In genomic region chr5:115419794-115420585, GRCh38 we compare ENCODE assay signal across 11 cellular contexts.
DNase-seq lines count a peak whose midpoint lies in the region; ATAC-seq, FAIRE-seq and TF ChIP-seq lines count a peak whose summit lies in the region.
"Had no signal": no experiment of that assay in that cellular context is flagged by ENCODE, and none has a peak within 500 bp of the region (broad histone marks: within the 10 kb centered on the region; RNA-seq: fewer than 3 reads in every experiment).

No MANE protein-coding gene starts in this region.

- POLR2A ChIA-PET in H1 (lab: Charles Lee; ENCODE audit: partially characterized antibody), result no interaction called here

- no peaks in the 10 kb centered on the region for H3K79me2 ChIP-seq in H1 (ENCODE audit: control insufficient read depth in 1 of 2, insufficient read depth in 2 of 2, low read length in 2 of 2)

- DNase-seq in EL (peak; percentile 93), NOMO-1 (lab: John Stamatoyannopoulos, UW; ENCODE audit: unreplicated experiment in 2 of 2) (peak; percentile 14 to 52), H1 (ENCODE audit: low read depth in 1 of 2, low spot score in 2 of 2) (peak in 1 of 2 experiments; percentile 19), neuronal stem cell (ENCODE audit: low spot score) (no peak), activated gamma-delta T cell treated with Interleukin-2 at 50 U/mL for 16 hours (no peak), endothelial cell (ENCODE audit: low spot score) (no peak), NCI-H2029 (lab: John Stamatoyannopoulos, UW) (no peak)
- DNase-seq: left ventricle myocardium inferior, NCI-H1105 had no signal

- TF ChIP-seq CTCF in H1 (IDR thresholded peaks at IDR 0.05; ENCODE audit: control extremely low read depth in 1 of 3, insufficient read depth in 1 of 3, low read depth in 1 of 3, low read length in 3 of 3), result no peak
- no peak for TF ChIP-seq CTCF in endothelial cell (IDR thresholded peaks at IDR 0.05; ENCODE audit: unreplicated experiment)

- H4K20me1 ChIP-seq in H1 (replicated peaks in 1 of 2; ENCODE audit: control insufficient read depth in 1 of 2, insufficient read depth in 2 of 2, low read length in 2 of 2), result no peaks in the 10 kb centered on the region

- no peaks in the 10 kb centered on the region for H3K36me3 ChIP-seq in H1 (ENCODE audit: control insufficient read depth in 2 of 4, insufficient read depth in 4 of 4, low read length in 3 of 4)
- no peaks in the 10 kb centered on the region for H3K36me3 ChIP-seq in neuronal stem cell (replicated peaks in 1 of 2; ENCODE audit: control insufficient read depth in 2 of 2, insufficient read depth in 2 of 2, low read length in 2 of 2)
- H3K36me3 ChIP-seq: left ventricle myocardium inferior had no signal

- no peak overlapping the region for H2BK20ac ChIP-seq in H1 (ENCODE audit: low read length)

- no peak overlapping the region for H3K4me3 ChIP-seq in H1 (ENCODE audit: extremely low read depth in 1 of 4, insufficient read depth in 2 of 4, low read depth in 3 of 4, low read length in 4 of 4)
- no peak overlapping the region for H3K4me3 ChIP-seq in neuronal stem cell (ENCODE audit: low read length in 2 of 2)
- H3K4me3 ChIP-seq: left ventricle myocardium inferior had no signal

- CTCF ChIA-PET in H1 (lab: Charles Lee; ENCODE audit: partially characterized antibody), result interaction anchor here (0.6 to 0.8 kb wide), 2 partner anchors 30 to 40 kb away, joined by 3 read pairs; no protein-coding TSS in a partner anchor

- H2BK5ac ChIP-seq in H1 (ENCODE audit: low read depth, low read length), result no peak overlapping the region
- no peak overlapping the region for H2BK5ac ChIP-seq in neuronal stem cell (ENCODE audit: low read length)

- no peak for FAIRE-seq in H1 (lab: Jason Lieb, UNC)

- H2AFZ ChIP-seq in H1 (ENCODE audit: low read length), result peak overlapping the region; percentile 93
- peak overlapping the region; percentile 24 for H2AFZ ChIP-seq in neuronal stem cell (ENCODE audit: low read length)

- peaks cover 29% of the 10 kb centered on the region for H3K4me1 Mint-ChIP-seq in endothelial cell (ENCODE audit: unreplicated experiment)

- H3K27me3 ChIP-seq in H1 (replicated peaks in 1 of 4; ENCODE audit: control insufficient read depth in 3 of 4, extremely low read depth in 1 of 4, insufficient read depth in 3 of 4, low read length in 3 of 4), result no peaks in the 10 kb centered on the region
- H3K27me3 ChIP-seq in neuronal stem cell (ENCODE audit: control insufficient read depth in 3 of 3, insufficient read depth in 3 of 3, low read depth in 1 of 3, low read length in 3 of 3), result no peaks in the 10 kb centered on the region

- no peaks in the 10 kb centered on the region for H3K36me3 Mint-ChIP-seq in endothelial cell (ENCODE audit: low read depth, unreplicated experiment)
- H3K36me3 Mint-ChIP-seq: brain had no signal

- no peaks in the 10 kb centered on the region for H3K79me1 ChIP-seq in H1 (ENCODE audit: low read depth, low read length)
- no peaks in the 10 kb centered on the region for H3K79me1 ChIP-seq in neuronal stem cell (ENCODE audit: low read depth, low read length)

- H4K8ac ChIP-seq in H1 (ENCODE audit: extremely low read depth, insufficient read depth, low read length) (no peak overlapping the region), neuronal stem cell (ENCODE audit: low read depth, low read length) (no peak overlapping the region)

- no peak for TF ChIP-seq RAD21 in H1 (IDR thresholded peaks at IDR 0.05 in 1 of 2, conservative IDR thresholded peaks at IDR 0.05 in 1 of 2; ENCODE audit: low read depth in 2 of 2, low read length in 2 of 2)

- no peak for ATAC-seq in GM21360 (IDR thresholded peaks at IDR 0.05; ENCODE audit: unreplicated experiment)

- H2BK120ac ChIP-seq in H1 (replicated peaks; ENCODE audit: low read depth, low read length) (no peak overlapping the region), neuronal stem cell (ENCODE audit: low read depth, low read length) (no peak overlapping the region)

- H3K23me2 ChIP-seq in H1 (ENCODE audit: low read depth, low read length), result no peaks in the 10 kb centered on the region

- H3K4me2 ChIP-seq in H1 (ENCODE audit: insufficient read depth in 1 of 2, low read depth in 2 of 2, low read length in 2 of 2) (no peak overlapping the region), neuronal stem cell (ENCODE audit: insufficient read depth, low read length, poor library complexity, severe bottlenecking) (no peak overlapping the region)

- H3K9me3 ChIP-seq in H1 (ENCODE audit: insufficient read depth in 2 of 2, low read depth in 1 of 2, low read length in 1 of 2) (no peaks in the 10 kb centered on the region), neuronal stem cell (replicated peaks in 1 of 2; ENCODE audit: control insufficient read depth in 2 of 2, insufficient read depth in 1 of 2, low read depth in 1 of 2, low read length in 2 of 2) (no peaks in the 10 kb centered on the region)
- H3K9me3 ChIP-seq: left ventricle myocardium inferior had no signal

- H3K4ac ChIP-seq in H1 (replicated peaks; ENCODE audit: insufficient read length, low read depth, low read length), result no peak overlapping the region
- no peak overlapping the region for H3K4ac ChIP-seq in neuronal stem cell (ENCODE audit: low read length)

- no peak for TF ChIP-seq POLR2A in H1 (IDR thresholded peaks at IDR 0.05; ENCODE audit: control extremely low read depth in 1 of 2, low read depth in 2 of 2, low read length in 2 of 2)

- no peak overlapping the region for H3K27ac Mint-ChIP-seq in endothelial cell (ENCODE audit: unreplicated experiment)

- no peak overlapping the region for H3K4me3 Mint-ChIP-seq in endothelial cell (ENCODE audit: unreplicated experiment)
- H3K4me3 Mint-ChIP-seq: brain had no signal

- H2BK15ac ChIP-seq in H1 (ENCODE audit: low read length) (no peak overlapping the region), neuronal stem cell (ENCODE audit: low read length) (no peak overlapping the region)

- H4K91ac ChIP-seq in H1 (replicated peaks; ENCODE audit: insufficient read length, low read length) (no peak overlapping the region), neuronal stem cell (ENCODE audit: low read depth, low read length, poor library complexity) (no peak overlapping the region)

- no peak overlapping the region for H3K18ac ChIP-seq in H1 (ENCODE audit: extremely low read depth, low read length)
- H3K18ac ChIP-seq in neuronal stem cell (ENCODE audit: low read length), result no peak overlapping the region

- H2AK5ac ChIP-seq in H1 (ENCODE audit: low read depth, low read length), result no peak overlapping the region
- no peak overlapping the region for H2AK5ac ChIP-seq in neuronal stem cell (ENCODE audit: low read depth, low read length)

- H4K5ac ChIP-seq in H1 (ENCODE audit: insufficient read length, low read depth, low read length), result no peak overlapping the region

- 93% methylated on average over 1 of the region's 1 CpG; no CpG with 5 or more reads in 1 of the 2 experiments for WGBS in H1 (ENCODE audit: extremely low coverage in 1 of 2, insufficient coverage in 1 of 2, insufficient read length in 1 of 2, insufficient replicate concordance in 2 of 2, low coverage in 1 of 2, low lambda C conversion rate in 2 of 2, missing lambda C conversion rate in 1 of 2), 2 experiments
- WGBS in neuronal stem cell (ENCODE audit: extremely low coverage in 2 of 2, insufficient read length in 2 of 2, insufficient replicate concordance in 1 of 2), 2 donors, result no CpG with 5 or more reads among the region's 1 CpG

- H3K27ac ChIP-seq in H1 (ENCODE audit: low read depth, low read length) (no peak overlapping the region), neuronal stem cell (replicated peaks; ENCODE audit: low read length) (no peak overlapping the region)
- H3K27ac ChIP-seq: left ventricle myocardium inferior had no signal

- H3K27me3 Mint-ChIP-seq in endothelial cell (ENCODE audit: unreplicated experiment), result peaks cover 1% of the 10 kb centered on the region

- H2BK12ac ChIP-seq in H1 (ENCODE audit: low read depth, low read length) (no peak overlapping the region), neuronal stem cell (ENCODE audit: low read length) (no peak overlapping the region)

- H3K23ac ChIP-seq in H1 (ENCODE audit: insufficient read length) (no peak overlapping the region), neuronal stem cell (ENCODE audit: low read depth, low read length, poor library complexity) (no peak overlapping the region)

- H3K4me1 ChIP-seq in H1 (replicated peaks in 1 of 4; ENCODE audit: control insufficient read depth in 3 of 4, insufficient read depth in 4 of 4, low read length in 3 of 4), result 0 out of 7 replicates have a peak, but pooled peaks cover 0 to 4% (median 0%) of the 10 kb centered on the region in 4 experiments
- H3K4me1 ChIP-seq in neuronal stem cell (ENCODE audit: control insufficient read depth in 2 of 2, insufficient read depth in 1 of 2, low read depth in 1 of 2, low read length in 2 of 2), result peaks cover 9% of the 10 kb centered on the region in 2 donors

- H3K14ac ChIP-seq in H1 (ENCODE audit: insufficient read length), result no peak overlapping the region
- no peak overlapping the region for H3K14ac ChIP-seq in neuronal stem cell (ENCODE audit: low read length)

- H3K9me3 Mint-ChIP-seq in endothelial cell (ENCODE audit: unreplicated experiment), result no peaks in the 10 kb centered on the region

- H3K9ac ChIP-seq in H1 (replicated peaks in 1 of 4; ENCODE audit: extremely low read depth in 1 of 4, low read depth in 3 of 4, low read length in 3 of 4) (no peak overlapping the region), neuronal stem cell (ENCODE audit: low read depth, low read length, poor library complexity) (no peak overlapping the region)

- TF ChIP-seq EP300 in H1 (IDR thresholded peaks at IDR 0.05; ENCODE audit: borderline replicate concordance in 1 of 2, low read depth in 2 of 2, low read length in 2 of 2), result no peak

- H3K56ac ChIP-seq in H1 (replicated peaks; ENCODE audit: insufficient read length, low read depth, low read length), result no peak overlapping the region

TF ChIP-seq in H1, 55 proteins besides CTCF, POLR2A, EP300 and RAD21:
- TF ChIP-seq SIX5 (IDR thresholded peaks at IDR 0.05; ENCODE audit: low read depth, low read length) (peak; percentile 22; the same call in 1 of the 2 replicates), SRF (IDR thresholded peaks at IDR 0.05; ENCODE audit: low read depth, low read length) (no peak), SIN3A (conservative IDR thresholded peaks at IDR 0.05 in 1 of 2, IDR thresholded peaks at IDR 0.05 in 1 of 2; ENCODE audit: low read depth in 1 of 2, low read length in 2 of 2) (no peak), JUND (IDR thresholded peaks at IDR 0.05; ENCODE audit: low read length) (peak; percentile 73), HDAC6 (IDR thresholded peaks at IDR 0.05; ENCODE audit: low read depth, low read length) (no peak), GABPA (IDR thresholded peaks at IDR 0.05; ENCODE audit: borderline replicate concordance, insufficient read depth, low read length) (no peak), CREB1 (IDR thresholded peaks at IDR 0.05) (no peak), CHD2 (IDR thresholded peaks at IDR 0.05; ENCODE audit: low read length) (no peak), SP1 (IDR thresholded peaks at IDR 0.05; ENCODE audit: low read depth, low read length) (no peak)

Comparison
In these comparisons a context has a peak if more than half of its experiments do, and no peak if none do; other contexts are left out.
1. DNase-seq: peak in EL (single experiment) and NOMO-1 (2 of 2); none in neuronal stem cell (single experiment), activated gamma-delta T cell treated with Interleukin-2 at 50 U/mL for 16 hours (single experiment), endothelial cell (single experiment) and NCI-H2029 (single experiment).